In genomic region chr1:164695956-164696665, GRCh38 we compare ENCODE assay signal across 22 cellular contexts.
DNase-seq lines count a peak whose midpoint lies in the region; ATAC-seq, FAIRE-seq and TF ChIP-seq lines count a peak whose summit lies in the region.
"Had no signal": no experiment of that assay in that cellular context is flagged by ENCODE, and none has a peak within 500 bp of the region (broad histone marks: within the 10 kb centered on the region; RNA-seq: fewer than 3 reads in every experiment).

No MANE protein-coding gene starts in this region.

- H2BK5ac ChIP-seq in IMR-90 (ENCODE audit: low read depth, low read length, poor library complexity, severe bottlenecking) (no peak overlapping the region), H9 (ENCODE audit: insufficient read length, low read length) (no peak overlapping the region)

- peaks cover 4 to 8% of the 10 kb centered on the region in 2 experiments; a peak in 2 of 4 replicates for H3K79me1 ChIP-seq in IMR-90 (ENCODE audit: low read depth in 1 of 2, low read length in 2 of 2)
- no peaks in the 10 kb centered on the region for H3K79me1 ChIP-seq in H9 (ENCODE audit: insufficient read depth, low read depth, low read length, poor library complexity, severe bottlenecking)

- no peaks in the 10 kb centered on the region for H3K27me3 ChIP-seq in IMR-90 (ENCODE audit: control insufficient read depth, insufficient read depth, low read length)
- H3K27me3 ChIP-seq in sigmoid colon = no peaks in the 10 kb centered on the region
- no peaks in the 10 kb centered on the region for H3K27me3 ChIP-seq in H9 (ENCODE audit: insufficient read depth, low read length)

- H3K4me3 ChIP-seq in IMR-90 (ENCODE audit: insufficient read depth, low read depth, low read length) = no peak overlapping the region
- H3K4me3 ChIP-seq in sigmoid colon = no peak overlapping the region

- H3K4ac ChIP-seq in IMR-90 (ENCODE audit: low read depth, low read length) (no peak overlapping the region), H9 (ENCODE audit: low read depth, low read length) (no peak overlapping the region)

- in situ Hi-C loops in IMR-90 (cut with MboI; ENCODE audit: low sequenced_read_pairs) = no loop called here

- H4K5ac ChIP-seq in IMR-90 (ENCODE audit: low read depth, low read length) (no peak overlapping the region), H9 (ENCODE audit: insufficient read length, low read depth, low read length) (no peak overlapping the region)

- H2BK120ac ChIP-seq in IMR-90 (ENCODE audit: low read depth, low read length) (no peak overlapping the region), H9 (ENCODE audit: low read depth, low read length, poor library complexity, severe bottlenecking) (no peak overlapping the region)

- POLR2A ChIA-PET in IMR-90 (lab: Charles Lee; ENCODE audit: unreplicated experiment) = no interaction called here

- H3K23me2 ChIP-seq in H9 (ENCODE audit: insufficient read length, low read depth, low read length, poor library complexity, severe bottlenecking) = no peaks in the 10 kb centered on the region

- H4K91ac ChIP-seq in IMR-90 (ENCODE audit: insufficient read depth, low read depth, low read length) = no peak overlapping the region
- no peak overlapping the region for H4K91ac ChIP-seq in H9 (ENCODE audit: insufficient read length, low read depth, low read length)

- dilution Hi-C loops in IMR-90 (cut with HindIII; ENCODE audit: low sequenced_read_pairs, unreplicated experiment) = no loop called here

- H3K9me3 ChIP-seq in IMR-90 (ENCODE audit: control insufficient read depth, insufficient read depth, low read length) (no peaks in the 10 kb centered on the region), sigmoid colon (no peaks in the 10 kb centered on the region), H9 (ENCODE audit: control insufficient read depth, low read depth, low read length) (no peaks in the 10 kb centered on the region)

- H2BK20ac ChIP-seq in IMR-90 (ENCODE audit: low read depth, low read length) (no peak overlapping the region), H9 (ENCODE audit: low read depth, low read length, poor library complexity, severe bottlenecking) (no peak overlapping the region)

- H3K9me3 Mint-ChIP-seq in H9 = no peaks in the 10 kb centered on the region
- H3K9me3 Mint-ChIP-seq: activated naive CD8-positive, alpha-beta T cell treated with anti-CD3 and anti-CD28 coated beads for 36 hours; brain; CD8-positive, alpha-beta T cell; neural crest cell; stimulated activated memory B cell treated with anti-CD40 and anti-IgM and Interleukin-4, amounts not matched to agents 10 μg/mL and 1 μg/mL and 100 μg/mL, for 72 hours; WTC11 had no signal

- H4K20me1 ChIP-seq in IMR-90 (ENCODE audit: insufficient read depth, low read length) (no peaks in the 10 kb centered on the region), H9 (ENCODE audit: control insufficient read depth, insufficient read depth, insufficient read length) (no peaks in the 10 kb centered on the region)

- H2AK9ac ChIP-seq in IMR-90 (replicated peaks; ENCODE audit: low read depth, low read length, poor library complexity) = no peak overlapping the region

- H2AK5ac ChIP-seq in IMR-90 (ENCODE audit: low read depth, low read length) (no peak overlapping the region), H9 (ENCODE audit: insufficient read length, low read length) (no peak overlapping the region)

- H2BK12ac ChIP-seq in H9 (ENCODE audit: insufficient read length, low read depth, low read length) = no peak overlapping the region

- H3K18ac ChIP-seq in IMR-90 (ENCODE audit: low read depth, low read length) (no peak overlapping the region), H9 (ENCODE audit: insufficient read length, low read depth, low read length) (no peak overlapping the region)

- H3K36me3 ChIP-seq in IMR-90 (ENCODE audit: control insufficient read depth, insufficient read depth, low read length) (peaks cover 1% of the 10 kb centered on the region; the same call in 1 of the 2 replicates), sigmoid colon (peaks cover 0 to 6% (median 0%) of the 10 kb centered on the region in 4 donors)

- no peak for TF ChIP-seq RAD21 in IMR-90 (IDR thresholded peaks at IDR 0.05; ENCODE audit: low read length)

- peaks cover 7% of the 10 kb centered on the region; the same call in 1 of the 2 replicates for H3K9me1 ChIP-seq in IMR-90 (ENCODE audit: insufficient read depth, low read length)

- H3K4me1 ChIP-seq in IMR-90 (ENCODE audit: control insufficient read depth, insufficient read depth, low read length) (peaks cover 3% of the 10 kb centered on the region), sigmoid colon (peaks cover 0 to 59% (median 48%) of the 10 kb centered on the region in 4 donors), H9 (ENCODE audit: insufficient read depth, low read length) (peaks cover 3% of the 10 kb centered on the region; the same call in 1 of the 2 replicates)

- H2BK15ac ChIP-seq in IMR-90 (ENCODE audit: low read depth, low read length) (no peak overlapping the region), H9 (ENCODE audit: low read depth, low read length) (no peak overlapping the region)

- TF ChIP-seq POLR2A in IMR-90 (IDR thresholded peaks at IDR 0.05; ENCODE audit: low read depth, low read length) = no peak
- no peak for TF ChIP-seq POLR2A in sigmoid colon (IDR thresholded peaks at IDR 0.05)

- 84% methylated on average over 3 of the region's 5 CpGs; no CpG with 5 or more reads in 1 of the 2 experiments for WGBS in IMR-90 (ENCODE audit: extremely low coverage in 2 of 2, insufficient read length in 1 of 2), 2 experiments
- 79 to 89% methylated on average over 5 of the region's 5 CpGs for WGBS in sigmoid colon, 2 donors
- WGBS in H9 (ENCODE audit: extremely low coverage, insufficient read length, low lambda C conversion rate) = no CpG with 5 or more reads among the region's 5 CpGs

- ATAC-seq in IMR-90 (ENCODE audit: low read depth) (no peak), esophagus mucosa (peak; percentile 88), HG03439 (IDR thresholded peaks at IDR 0.05; ENCODE audit: unreplicated experiment) (no peak)
- ATAC-seq: CD8-positive, alpha-beta T cell; effector memory CD8-positive, alpha-beta T cell; stimulated activated memory B cell treated with anti-CD40 and anti-IgM and Interleukin-4, amounts not matched to agents 10 μg/mL and 1 μg/mL and 100 μg/mL, for 72 hours; WTC11 had no signal

- no peaks in the 10 kb centered on the region; the same call in 1 of the 2 replicates for H3K79me2 ChIP-seq in H9 (ENCODE audit: insufficient read depth, low read length)

- no peak overlapping the region for H3K27ac ChIP-seq in IMR-90 (ENCODE audit: insufficient read depth, low read length)
- peak overlapping the region in 3 of 4 donors; percentile 4 to 30 (median 22) for H3K27ac ChIP-seq in sigmoid colon
- no peak overlapping the region for H3K27ac ChIP-seq in H9 (ENCODE audit: insufficient read length, low read depth, low read length)

- no peak overlapping the region for H3K4me2 ChIP-seq in IMR-90 (ENCODE audit: low read depth, low read length)
- no peak overlapping the region for H3K4me2 ChIP-seq in H9 (ENCODE audit: insufficient read depth, insufficient read length, low read length)

- peaks cover 0 to 3% (median 0%) of the 10 kb centered on the region in 3 experiments; a peak in 3 of 7 replicates for H3K36me3 Mint-ChIP-seq in H9 (ENCODE audit: insufficient read depth in 1 of 3, low read depth in 3 of 3)
- H3K36me3 Mint-ChIP-seq: activated naive CD8-positive, alpha-beta T cell treated with anti-CD3 and anti-CD28 coated beads for 36 hours; brain; CD8-positive, alpha-beta T cell; stimulated activated memory B cell treated with anti-CD40 and anti-IgM and Interleukin-4, amounts not matched to agents 10 μg/mL and 1 μg/mL and 100 μg/mL, for 72 hours; WTC11 had no signal

- peaks cover 18 to 30% of the 10 kb centered on the region in 2 experiments for H3K4me1 Mint-ChIP-seq in H9
- H3K4me1 Mint-ChIP-seq: activated naive CD8-positive, alpha-beta T cell treated with anti-CD3 and anti-CD28 coated beads for 36 hours; stimulated activated memory B cell treated with anti-CD40 and anti-IgM and Interleukin-4, amounts not matched to agents 10 μg/mL and 1 μg/mL and 100 μg/mL, for 72 hours had no signal

- no peak overlapping the region for H3K4me3 Mint-ChIP-seq in H9
- H3K4me3 Mint-ChIP-seq: activated naive CD8-positive, alpha-beta T cell treated with anti-CD3 and anti-CD28 coated beads for 36 hours; brain; CD8-positive, alpha-beta T cell; effector memory CD8-positive, alpha-beta T cell; neural crest cell; stimulated activated memory B cell treated with anti-CD40 and anti-IgM and Interleukin-4, amounts not matched to agents 10 μg/mL and 1 μg/mL and 100 μg/mL, for 72 hours; WTC11 had no signal

- TF ChIP-seq CTCF in IMR-90 (conservative IDR thresholded peaks at IDR 0.05; ENCODE audit: low read depth, low read length) (no peak), sigmoid colon (IDR thresholded peaks at IDR 0.05) (no peak), H9 (conservative IDR thresholded peaks at IDR 0.05) (no peak)

- H3K56ac ChIP-seq in IMR-90 (ENCODE audit: extremely low read depth, insufficient read depth, low read length) = no peak overlapping the region
- H3K56ac ChIP-seq in H9 (ENCODE audit: insufficient read length, low read depth, low read length) = no peak overlapping the region

- H3K27ac Mint-ChIP-seq in H9 = no peak overlapping the region
- H3K27ac Mint-ChIP-seq: activated naive CD8-positive, alpha-beta T cell treated with anti-CD3 and anti-CD28 coated beads for 36 hours; brain; CD8-positive, alpha-beta T cell; effector memory CD8-positive, alpha-beta T cell; stimulated activated memory B cell treated with anti-CD40 and anti-IgM and Interleukin-4, amounts not matched to agents 10 μg/mL and 1 μg/mL and 100 μg/mL, for 72 hours; WTC11 had no signal

- no peak overlapping the region for H3K14ac ChIP-seq in IMR-90 (replicated peaks; ENCODE audit: low read depth, low read length)
- H3K14ac ChIP-seq in H9 (ENCODE audit: insufficient read depth, low read length) = no peak overlapping the region

- no peaks in the 10 kb centered on the region for H3K27me3 Mint-ChIP-seq in H9 (ENCODE audit: low read depth)
- H3K27me3 Mint-ChIP-seq: activated naive CD8-positive, alpha-beta T cell treated with anti-CD3 and anti-CD28 coated beads for 36 hours; brain; effector memory CD8-positive, alpha-beta T cell; stimulated activated memory B cell treated with anti-CD40 and anti-IgM and Interleukin-4, amounts not matched to agents 10 μg/mL and 1 μg/mL and 100 μg/mL, for 72 hours had no signal

- intact Hi-C loops in IMR-90 (cut with micrococcal nuclease) (no loop called here), sigmoid colon (cut with DNase I) (no loop called here)

- H3K23ac ChIP-seq in IMR-90 (ENCODE audit: low read depth, low read length) (no peak overlapping the region), H9 (ENCODE audit: insufficient read length, low read depth, low read length) (no peak overlapping the region)

- CTCF ChIA-PET in IMR-90 (lab: Yijun Ruan, JAX) = interaction anchor here (0.6 to 1.0 kb wide), 2 partner anchors 91 to 387 kb away, joined by 3 read pairs; no protein-coding TSS in a partner anchor

- no peak for TF ChIP-seq EP300 in sigmoid colon (IDR thresholded peaks at IDR 0.05)

- no peak for FAIRE-seq in urothelium cell line (lab: Jason Lieb, UNC)
- FAIRE-seq: islet of Langerhans had no signal

- no peak overlapping the region for H2AFZ ChIP-seq in IMR-90 (replicated peaks; ENCODE audit: low read length, poor library complexity)
- H2AFZ ChIP-seq in H9 (ENCODE audit: low read length) = no peak overlapping the region

- H3K9ac ChIP-seq in IMR-90 (ENCODE audit: low read depth, low read length) = no peak overlapping the region
- no peak overlapping the region for H3K9ac ChIP-seq in H9 (ENCODE audit: extremely low read depth, insufficient read length, low read length)

- peak; percentile 36 for DNase-seq in Daoy (ENCODE audit: low read depth)
- peak; percentile 38 for DNase-seq in IMR-90
- DNase-seq in sigmoid colon = no peak
- no peak for DNase-seq in NCI-H187 (lab: John Stamatoyannopoulos, UW)
- DNase-seq in H9 = no peak
- DNase-seq in urothelium cell line (ENCODE audit: low spot score) = no peak
- DNase-seq: activated naive CD8-positive, alpha-beta T cell treated with anti-CD3 and anti-CD28 coated beads for 36 hours; AML-193; CD8-positive, alpha-beta T cell; effector memory CD8-positive, alpha-beta T cell; NCI-H187 treated with DMSO at 0.1 percent for 48 hours; NCI-H226; NCI-H774; Right ventricle myocardium superior; T1000 had no signal

- H4K8ac ChIP-seq in IMR-90 (ENCODE audit: low read depth in 2 of 2, low read length in 2 of 2) (no peak overlapping the region), H9 (replicated peaks; ENCODE audit: insufficient read length, low read depth, low read length) (no peak overlapping the region)

- H3T11ph ChIP-seq in H9 (ENCODE audit: low read length) = no peak overlapping the region

- no TSS peak for BruUV-seq in IMR-90 (replicated peaks; lab: Mats Ljungman, UMichigan)

Comparison
In these comparisons a context has a peak if more than half of its experiments do, and no peak if none do; other contexts are left out.
1. DNase-seq: peak in Daoy (single experiment) and IMR-90 (single experiment); none in sigmoid colon (single experiment), NCI-H187 (0 of 2), H9 (single experiment) and urothelium cell line (single experiment).
2. H3K27ac ChIP-seq: peak in sigmoid colon (3 of 4); none in IMR-90 (single experiment) and H9 (single experiment).